11 cellular contexts compared by ENCODE assay signal in genomic region chr4:25158817-25159216, GRCh38. TPM values are rescaled to one million over a fixed set of nuclear protein-coding genes. Genes with fewer than 3 reads are reported as not detected.
DNase-seq lines count a peak whose midpoint lies in the region; ATAC-seq and TF ChIP-seq lines count a peak whose summit lies in the region.
"Had no signal": no experiment of that assay in that cellular context is flagged by ENCODE, and none has a peak within 500 bp of the region (broad histone marks: within the 10 kb centered on the region; RNA-seq: fewer than 3 reads in every experiment).

No MANE protein-coding gene starts in this region.

- H3K27me3 ChIP-seq in HL-60 (ENCODE audit: insufficient read depth, poor library complexity, severe bottlenecking) (no peaks in the 10 kb centered on the region), spleen (replicated peaks in 1 of 7) (no peaks in the 10 kb centered on the region)

- CTCF ChIA-PET in activated CD8-positive, alpha-beta T cell treated with anti-CD3 and anti-CD28 coated beads for 36 hours (lab: Charles Lee), result interaction anchor here (2.1 to 3.1 kb wide), 2 partner anchors 14 to 154 kb away, joined by 5 to 14 read pairs; partner anchors contain the start of gene ZCCHC4

- no peaks in the 10 kb centered on the region for H3K27me3 Mint-ChIP-seq in activated CD8-positive, alpha-beta T cell treated with anti-CD3 and anti-CD28 coated beads for 36 hours
- H3K27me3 Mint-ChIP-seq in naive B cell, result no peaks in the 10 kb centered on the region

- peak overlapping the region; percentile 80 for H3K4me3 ChIP-seq in HL-60 (replicated peaks; ENCODE audit: insufficient read depth, low read length)
- peak overlapping the region in 2 of 8 donors; percentile 81 to 84 for H3K4me3 ChIP-seq in spleen

- H3K4me1 ChIP-seq in spleen, result peaks cover 12 to 51% (median 31%) of the 10 kb centered on the region in 6 donors

- POLR2A ChIA-PET in activated CD8-positive, alpha-beta T cell treated with anti-CD3 and anti-CD28 coated beads for 36 hours (lab: Charles Lee), result interaction anchor here (1.9 kb wide), 1 partner anchor 75 kb away, joined by 14 read pairs; the partner anchor contains the start of gene PI4K2B

- peak overlapping the region; percentile 81 for H3K4me3 Mint-ChIP-seq in activated CD8-positive, alpha-beta T cell treated with anti-CD3 and anti-CD28 coated beads for 36 hours
- peak overlapping the region; percentile 86 to 98 (median 94) for H3K4me3 Mint-ChIP-seq in naive B cell

- peak; percentile 35 for DNase-seq in DMS79 treated with DMSO at 0.1 percent for 48 hours (lab: John Stamatoyannopoulos, UW)
- no peak for DNase-seq in DMS79 (lab: John Stamatoyannopoulos, UW)
- peak in 1 of 2 experiments; percentile 37 for DNase-seq in HL-60 (ENCODE audit: low read depth in 1 of 2, low spot score in 1 of 2)
- no peak for DNase-seq in activated CD8-positive, alpha-beta T cell treated with anti-CD3 and anti-CD28 coated beads for 36 hours
- no peak for DNase-seq in naive B cell
- DNase-seq in DMS153 (lab: John Stamatoyannopoulos, UW), result no peak
- no peak for DNase-seq in spleen
- DNase-seq in SIG-M5 treated with dmso at 0.1 percent for 504 hours (lab: John Stamatoyannopoulos, UW; ENCODE audit: unreplicated experiment), result no peak
- DNase-seq: activated gamma-delta T cell treated with Interleukin-2 at 50 U/mL for 16 hours, NCI-H524 treated with DMSO at 0.1 percent for 48 hours had no signal

- peaks cover 0 to 38% (median 11%) of the 10 kb centered on the region in 6 donors for H3K36me3 ChIP-seq in spleen
- H3K36me3 ChIP-seq: thoracic aorta had no signal

- no peak for TF ChIP-seq CTCF in HL-60 (IDR thresholded peaks at IDR 0.05; ENCODE audit: insufficient read depth, low read length)
- TF ChIP-seq CTCF in activated CD8-positive, alpha-beta T cell treated with anti-CD3 and anti-CD28 coated beads for 36 hours (IDR thresholded peaks at IDR 0.05), result no peak
- no peak for TF ChIP-seq CTCF in spleen (IDR thresholded peaks at IDR 0.05 in 8 of 11, conservative IDR thresholded peaks at IDR 0.05 in 3 of 11)

- ATAC-seq in activated CD8-positive, alpha-beta T cell treated with anti-CD3 and anti-CD28 coated beads for 36 hours, result no peak
- no peak for ATAC-seq in naive B cell (ENCODE audit: low read depth in 2 of 2)

- H3K9me3 ChIP-seq in spleen, result no peaks in the 10 kb centered on the region
- H3K9me3 ChIP-seq: thoracic aorta had no signal

- H3K27ac ChIP-seq in HL-60 (replicated peaks), result peak overlapping the region; percentile 98; the same call in 1 of the 2 replicates
- peak overlapping the region in 1 of 8 donors; percentile 97 for H3K27ac ChIP-seq in spleen

- TF ChIP-seq POLR2A in spleen (IDR thresholded peaks at IDR 0.05), result no peak

- H3K4me1 Mint-ChIP-seq in activated CD8-positive, alpha-beta T cell treated with anti-CD3 and anti-CD28 coated beads for 36 hours (ENCODE audit: low read depth), result peaks cover 31% of the 10 kb centered on the region
- peaks cover 33 to 42% (median 38%) of the 10 kb centered on the region in 3 donors for H3K4me1 Mint-ChIP-seq in naive B cell

- H3K36me3 Mint-ChIP-seq in activated CD8-positive, alpha-beta T cell treated with anti-CD3 and anti-CD28 coated beads for 36 hours (ENCODE audit: low read depth), result peaks cover 23% of the 10 kb centered on the region
- H3K36me3 Mint-ChIP-seq in naive B cell, result peaks cover 0 to 4% of the 10 kb centered on the region in 2 donors

- WGBS in spleen, 5 donors, result 87 to 92% (median 92%) methylated on average over 7 of the region's 7 CpGs

- peak overlapping the region; percentile 88 for H3K27ac Mint-ChIP-seq in activated CD8-positive, alpha-beta T cell treated with anti-CD3 and anti-CD28 coated beads for 36 hours
- peak overlapping the region in 5 of 6 donors; percentile 96 to 99 (median 98) for H3K27ac Mint-ChIP-seq in naive B cell

- H3K9me3 Mint-ChIP-seq in activated CD8-positive, alpha-beta T cell treated with anti-CD3 and anti-CD28 coated beads for 36 hours, result no peaks in the 10 kb centered on the region
- no peaks in the 10 kb centered on the region for H3K9me3 Mint-ChIP-seq in naive B cell

- intact Hi-C loops in activated CD8-positive, alpha-beta T cell treated with anti-CD3 and anti-CD28 coated beads for 36 hours (cut with micrococcal nuclease), result no loop called here
- intact Hi-C loops in spleen (cut with DNase I; ENCODE audit: low total_unique reads), result no loop called here

RNA-seq across cellular contexts. Expression of gene SEPSECS, which starts 1.4 kb away (rescaled TPM):
- total RNA-seq in activated CD8-positive, alpha-beta T cell treated with anti-CD3 and anti-CD28 coated beads for 36 hours, result 10 to 100 TPM; 13.9 to 15.2 TPM
- polyA plus RNA-seq in naive B cell (ENCODE audit: low read depth in 6 of 6) (1 to 10 TPM; 2.4 to 5.9 (median 3.2) TPM), spleen (1 to 10 TPM; 4.8 to 7.6 (median 6.5) TPM)
- 10 to 100 TPM in 6 of 7 donors, 1 to 10 TPM in 1; 9.1 to 15.2 (median 13.2) TPM for total RNA-seq in spleen
